Comparison of ENCODE assay signal across 16 cellular contexts in genomic region chr1:1143636-1144035, GRCh38. TPM values are rescaled to one million over a fixed set of nuclear protein-coding genes. Genes with fewer than 3 reads are reported as not detected.
DNase-seq lines count a peak whose midpoint lies in the region; ATAC-seq, FAIRE-seq and TF ChIP-seq lines count a peak whose summit lies in the region.
"Had no signal": no experiment of that assay in that cellular context is flagged by ENCODE, and none has a peak within 500 bp of the region (broad histone marks: within the 10 kb centered on the region; RNA-seq: fewer than 3 reads in every experiment).

No MANE protein-coding gene starts in this region.

- POLR2A ChIA-PET in activated CD4-positive, alpha-beta T cell treated with anti-CD3 and anti-CD28 coated beads, Interleukin-2, amount 10 ng/mL, durations not matched to agents 7 days and 5 days (lab: Charles Lee), result no interaction called here
- POLR2A ChIA-PET in GM12878 (lab: Charles Lee), result no interaction called here

- no peaks in the 10 kb centered on the region for H3F3A ChIP-seq in MM.1S (ENCODE audit: insufficient read depth, low read length)

- peak overlapping the region; percentile 98 for H3K27ac Mint-ChIP-seq in activated CD4-positive, alpha-beta T cell treated with anti-CD3 and anti-CD28 coated beads, Interleukin-2, amount 10 ng/mL, durations not matched to agents 7 days and 5 days

- no peak for FAIRE-seq in GM12878 (lab: Jason Lieb, UNC)

- H3K9me3 ChIP-seq in MM.1S (replicated peaks; ENCODE audit: insufficient read depth, low read length) (no peaks in the 10 kb centered on the region), GM12878 (replicated peaks; ENCODE audit: control insufficient read depth, insufficient read depth, low read length) (no peaks in the 10 kb centered on the region)
- H3K9me3 ChIP-seq: right lobe of liver had no signal

- SMC1A ChIA-PET in GM12878 (lab: Charles Lee; ENCODE audit: uncharacterized antibody, unreplicated experiment), result no interaction called here

- H3K9me3 Mint-ChIP-seq in activated CD4-positive, alpha-beta T cell treated with anti-CD3 and anti-CD28 coated beads, Interleukin-2, amount 10 ng/mL, durations not matched to agents 7 days and 5 days, result no peaks in the 10 kb centered on the region
- H3K9me3 Mint-ChIP-seq: neural crest cell had no signal

- DNase-seq in activated CD4-positive, alpha-beta T cell treated with anti-CD3 and anti-CD28 coated beads, Interleukin-2, amount 10 ng/mL, durations not matched to agents 7 days and 5 days, result no peak
- DNase-seq in activated CD4-positive, alpha-beta T cell treated with anti-CD3 and anti-CD28 coated beads for 1 hour, result no peak
- DNase-seq in MM.1S, result no peak
- DNase-seq in GM12878 (ENCODE audit: low read depth, low spot score), result no peak
- DNase-seq in H4 (ENCODE audit: low spot score), result no peak
- DNase-seq in COR-L47 (lab: John Stamatoyannopoulos, UW), result no peak
- DNase-seq: dorsolateral prefrontal cortex, GOT3, hypothalamus, NCI-H1092 treated with DMSO at 0.1 percent for 48 hours, right lobe of liver had no signal

- TF ChIP-seq EP300 in GM12878 (IDR thresholded peaks at IDR 0.05; ENCODE audit: borderline replicate concordance in 1 of 2, control insufficient read depth in 1 of 2, low read depth in 2 of 2, low read length in 2 of 2), result no peak

- H3K4me3 ChIP-seq in MM.1S (ENCODE audit: low read length), result no peak overlapping the region
- no peak overlapping the region for H3K4me3 ChIP-seq in GM12878
- no peak overlapping the region for H3K4me3 ChIP-seq in rectal smooth muscle tissue (ENCODE audit: low read length)
- H3K4me3 ChIP-seq: dorsolateral prefrontal cortex, right lobe of liver had no signal

- peak overlapping the region; percentile 28; the same call in 1 of the 2 replicates for H3K27ac ChIP-seq in MM.1S (ENCODE audit: low read length)
- H3K27ac ChIP-seq in GM12878 (ENCODE audit: control insufficient read depth, insufficient read depth), result no peak overlapping the region
- H3K27ac ChIP-seq in rectal smooth muscle tissue (ENCODE audit: low read depth, low read length), result no peak overlapping the region
- H3K27ac ChIP-seq: dorsolateral prefrontal cortex, right lobe of liver had no signal

- 0 out of 2 replicates have a peak overlapping the region, but pooled peaks have one; percentile 59 for H2AFZ ChIP-seq in MM.1S (ENCODE audit: low read length)
- peak overlapping the region; percentile 77 for H2AFZ ChIP-seq in GM12878 (ENCODE audit: control insufficient read depth, low read depth, low read length)

- peak overlapping the region; percentile 30 for H3K4me3 Mint-ChIP-seq in activated CD4-positive, alpha-beta T cell treated with anti-CD3 and anti-CD28 coated beads, Interleukin-2, amount 10 ng/mL, durations not matched to agents 7 days and 5 days
- H3K4me3 Mint-ChIP-seq: neural crest cell had no signal

- H3K36me3 ChIP-seq in MM.1S (replicated peaks; ENCODE audit: insufficient read depth, low read length) (no peaks in the 10 kb centered on the region), GM12878 (ENCODE audit: control insufficient read depth in 2 of 2, insufficient read depth in 2 of 2, low read length in 1 of 2) (no peaks in the 10 kb centered on the region), rectal smooth muscle tissue (ENCODE audit: control insufficient read depth, insufficient read depth, low read length) (no peaks in the 10 kb centered on the region)
- H3K36me3 ChIP-seq: right lobe of liver had no signal

- peak overlapping the region; percentile 38; the same call in 1 of the 2 replicates for H3K4me2 ChIP-seq in MM.1S (ENCODE audit: low read depth, low read length)
- no peak overlapping the region for H3K4me2 ChIP-seq in GM12878 (ENCODE audit: control insufficient read depth, insufficient read depth)

- ATAC-seq in GM12878 (no peak), HG03439 (IDR thresholded peaks at IDR 0.05; ENCODE audit: unreplicated experiment) (no peak)

- in situ Hi-C loops in GM12878 (cut with MboI), result no loop called here

- H3K27me3 Mint-ChIP-seq in activated CD4-positive, alpha-beta T cell treated with anti-CD3 and anti-CD28 coated beads, Interleukin-2, amount 10 ng/mL, durations not matched to agents 7 days and 5 days, result no peaks in the 10 kb centered on the region

- TF ChIP-seq CTCF in MM.1S (IDR thresholded peaks at IDR 0.05; ENCODE audit: low read length) (no peak), GM12878 (IDR thresholded peaks at IDR 0.05 in 2 of 3, conservative IDR thresholded peaks at IDR 0.05 in 1 of 3; ENCODE audit: control insufficient read depth in 2 of 3, extremely low read depth in 1 of 3, insufficient read depth in 1 of 3, low read depth in 3 of 3, low read length in 3 of 3) (no peak)

- H3K27me3 ChIP-seq in MM.1S (replicated peaks; ENCODE audit: insufficient read depth, low read length), result peaks cover 47% of the 10 kb centered on the region
- H3K27me3 ChIP-seq in GM12878 (replicated peaks in 1 of 2; ENCODE audit: control insufficient read depth in 2 of 2, insufficient read depth in 2 of 2, low read length in 1 of 2), result no peaks in the 10 kb centered on the region
- H3K27me3 ChIP-seq in rectal smooth muscle tissue (ENCODE audit: control insufficient read depth, insufficient read depth, low read length), result no peaks in the 10 kb centered on the region
- H3K27me3 ChIP-seq: right lobe of liver had no signal

- WGBS in GM12878 (ENCODE audit: insufficient coverage, insufficient replicate concordance, low lambda C conversion rate, missing lambda C conversion rate), result 69% methylated on average over 6 of the region's 14 CpGs

- intact Hi-C loops in GM12878 (cut with micrococcal nuclease; ENCODE audit: unreplicated experiment), result no loop called here

- H3K4me1 ChIP-seq in MM.1S (ENCODE audit: low read length), result peaks cover 13% of the 10 kb centered on the region
- peaks cover 8% of the 10 kb centered on the region for H3K4me1 ChIP-seq in GM12878 (ENCODE audit: control insufficient read depth, insufficient read depth, low read length)
- H3K4me1 ChIP-seq in rectal smooth muscle tissue (ENCODE audit: control insufficient read depth, insufficient read depth, low read length), result no peaks in the 10 kb centered on the region
- H3K4me1 ChIP-seq: right lobe of liver had no signal

- H4K20me1 ChIP-seq in MM.1S (ENCODE audit: insufficient read depth, low read length), result no peaks in the 10 kb centered on the region
- no peaks in the 10 kb centered on the region for H4K20me1 ChIP-seq in GM12878 (ENCODE audit: control insufficient read depth, insufficient read depth)

- H3K9me2 ChIP-seq in MM.1S (replicated peaks; ENCODE audit: insufficient read depth, low read length), result no peaks in the 10 kb centered on the region

- H3K79me2 ChIP-seq in MM.1S (ENCODE audit: low read length), result no peaks in the 10 kb centered on the region
- H3K79me2 ChIP-seq in GM12878 (ENCODE audit: control insufficient read depth, insufficient read depth, low read length), result no peaks in the 10 kb centered on the region

- H3K4me1 Mint-ChIP-seq in activated CD4-positive, alpha-beta T cell treated with anti-CD3 and anti-CD28 coated beads, Interleukin-2, amount 10 ng/mL, durations not matched to agents 7 days and 5 days, result peaks cover 29% of the 10 kb centered on the region
- H3K4me1 Mint-ChIP-seq: neural crest cell had no signal

- CTCF ChIA-PET in activated CD4-positive, alpha-beta T cell treated with anti-CD3 and anti-CD28 coated beads, Interleukin-2, amount 10 ng/mL, durations not matched to agents 7 days and 5 days (lab: Charles Lee), result interaction anchor here (1.1 kb wide), 1 partner anchor 13 kb away, joined by 3 read pairs; no protein-coding TSS in a partner anchor
- CTCF ChIA-PET in GM12878 (lab: Yijun Ruan, JAX), result no interaction called here

- no peaks in the 10 kb centered on the region for H3K36me3 Mint-ChIP-seq in activated CD4-positive, alpha-beta T cell treated with anti-CD3 and anti-CD28 coated beads, Interleukin-2, amount 10 ng/mL, durations not matched to agents 7 days and 5 days (ENCODE audit: low read depth)

- RAD21 ChIA-PET in GM12878 (lab: Charles Lee; ENCODE audit: unreplicated experiment), result no interaction called here

- no TSS peak for BruUV-seq in GM12878 (replicated peaks; lab: Mats Ljungman, UMichigan)

- TF ChIP-seq RAD21 in GM12878 (IDR thresholded peaks at IDR 0.05; ENCODE audit: insufficient read depth, low read depth, low read length), result no peak

- H3K9ac ChIP-seq in MM.1S (ENCODE audit: low read length), result 0 out of 2 replicates have a peak overlapping the region, but pooled peaks have one; percentile 24
- no peak overlapping the region for H3K9ac ChIP-seq in GM12878 (ENCODE audit: control insufficient read depth, insufficient read depth, low read length)
- peak overlapping the region; percentile 21 for H3K9ac ChIP-seq in rectal smooth muscle tissue (ENCODE audit: low read length)

- no peak for TF ChIP-seq POLR2A in GM12878 (IDR thresholded peaks at IDR 0.05; ENCODE audit: low read depth, low read length)

RNA-seq across cellular contexts. Expression of gene C1orf159, which starts 27.7 kb away (rescaled TPM):
- 10 to 100 TPM; 18.0 to 22.0 TPM for total RNA-seq in activated CD4-positive, alpha-beta T cell treated with anti-CD3 and anti-CD28 coated beads, Interleukin-2, amount 10 ng/mL, durations not matched to agents 7 days and 5 days
- total RNA-seq in GM12878 (2013; cell fraction: nucleolus; rRNA removed), result 49.9 and 52.4 TPM in 2 replicates
- total RNA-seq in GM12878 (2014; rRNA removed) (12.2 and 16.8 TPM in 2 replicates), GM12878 (2014; rRNA removed; fragmentation: Illumina TruSeq; extraction: Trizol) (2.3 and 3.0 TPM in 2 replicates), GM12878 (2021) (15.5 and 18.7 TPM in 2 replicates)
- 3.3 TPM for polyA plus RNA-seq in GM12878 (2011; ENCODE audit: low read depth)
- polyA plus RNA-seq in GM12878 (2011; rRNA removed) (1.9 and 5.1 TPM in 2 replicates), GM12878 (2014; fragmentation: Illumina TruSeq; extraction: Trizol) (0.24 and 1.3 TPM in 2 replicates), GM12878 (2014; fragmentation: Nextera tagmentation; extraction: Ambion mirVana) (under 1 TPM; 0.11 to 0.44 TPM), GM12878 (2014; rRNA removed) (23.4 TPM in 2 replicates), GM12878 (2016; fragmentation: Nextera tagmentation; extraction: Ambion mirVana) (10 to 100 TPM; 10.9 to 12.1 TPM)
- polyA plus RNA-seq in GM12878 (2011; cell fraction: cytosol; rRNA removed), result 7.7 and 14.7 TPM in 2 replicates
- polyA plus RNA-seq in GM12878 (2011; cell fraction: nucleus; rRNA removed), result 75.7 and 94.5 TPM in 2 replicates
- polyA plus RNA-seq in GM12878 (2012), result 8.7 and 10.2 TPM in 2 replicates
- polyA minus RNA-seq in GM12878 (2011; rRNA and poly(A)+ RNA removed), result 2.0 and 6.2 TPM in 2 replicates
- 4.1 and 5.5 TPM in 2 replicates for polyA minus RNA-seq in GM12878 (2011; cell fraction: cytosol; rRNA and poly(A)+ RNA removed)
- polyA minus RNA-seq in GM12878 (2011; cell fraction: nucleus; rRNA and poly(A)+ RNA removed), result 12.5 and 19.2 TPM in 2 replicates
- 11.8 and 16.4 TPM in 2 replicates for total RNA-seq in H4 (2014; rRNA removed; shearing (Covaris generic))

RNA-seq across cellular contexts. Expression of gene TTLL10, which starts 30.0 kb away (rescaled TPM):
- under 1 TPM; 0.15 to 0.27 TPM for total RNA-seq in activated CD4-positive, alpha-beta T cell treated with anti-CD3 and anti-CD28 coated beads, Interleukin-2, amount 10 ng/mL, durations not matched to agents 7 days and 5 days
- total RNA-seq in GM12878 (2013; cell fraction: nucleolus; rRNA removed), result not detected in 2 replicates
- not detected in 2 replicates for total RNA-seq in GM12878 (2014; rRNA removed)
- not detected in 2 replicates for total RNA-seq in GM12878 (2014; rRNA removed; fragmentation: Illumina TruSeq; extraction: Trizol)
- total RNA-seq in GM12878 (2021), result not detected in 2 replicates
- polyA plus RNA-seq in GM12878 (2011; ENCODE audit: low read depth), result not detected
- polyA plus RNA-seq in GM12878 (2011; rRNA removed), result not detected in 2 replicates
- not detected in 2 replicates for polyA plus RNA-seq in GM12878 (2011; cell fraction: cytosol; rRNA removed)
- polyA plus RNA-seq in GM12878 (2011; cell fraction: nucleus; rRNA removed), result not detected in 2 replicates
- not detected in 2 replicates for polyA plus RNA-seq in GM12878 (2012)
- not detected in 2 replicates for polyA plus RNA-seq in GM12878 (2014; fragmentation: Illumina TruSeq; extraction: Trizol)
- polyA plus RNA-seq in GM12878 (2014; fragmentation: Nextera tagmentation; extraction: Ambion mirVana), result not detected
- polyA plus RNA-seq in GM12878 (2014; rRNA removed), result not detected in 2 replicates
- polyA plus RNA-seq in GM12878 (2016; fragmentation: Nextera tagmentation; extraction: Ambion mirVana), result not detected
- not detected in 2 replicates for polyA minus RNA-seq in GM12878 (2011; rRNA and poly(A)+ RNA removed)
- not detected in 2 replicates for polyA minus RNA-seq in GM12878 (2011; cell fraction: cytosol; rRNA and poly(A)+ RNA removed)
- polyA minus RNA-seq in GM12878 (2011; cell fraction: nucleus; rRNA and poly(A)+ RNA removed), result not detected in 2 replicates
- total RNA-seq in H4 (2014; rRNA removed; shearing (Covaris generic)), result not detected in 2 replicates
- total RNA-seq: A673, left lobe of liver, neural crest cell, right lobe of liver had no signal
